ENCODE assay signal across 27 cellular contexts in genomic region chrX:71228063-71228642, GRCh38. TPM values are rescaled to one million over a fixed set of nuclear protein-coding genes. Genes with fewer than 3 reads are reported as not detected.
"Had no signal": no experiment of that assay in that cellular context is flagged by ENCODE, and none has a peak within 500 bp of the region (broad histone marks: within the 10 kb centered on the region; RNA-seq: fewer than 3 reads in every experiment).

No MANE protein-coding gene starts in this region.

- H3K4me1 Mint-ChIP-seq: activated CD4-positive, alpha-beta memory T cell treated with anti-CD3 and anti-CD28 coated beads, Interleukin-2, amount 10 ng/mL, durations not matched to agents 7 days and 5 days; activated CD4-positive, alpha-beta T cell treated with anti-CD3 and anti-CD28 coated beads, Interleukin-2, amount 10 ng/mL, durations not matched to agents 24 days and 14 days; activated naive CD8-positive, alpha-beta T cell treated with anti-CD3 and anti-CD28 coated beads, Interleukin-2, amount 50 U/mL, for 24 hours; natural killer cell; stimulated activated memory B cell treated with anti-CD40 and anti-IgM and Interleukin-4, amounts not matched to agents 10 μg/mL and 1 μg/mL and 100 μg/mL, for 72 hours; T-helper 17 cell had no signal

- ATAC-seq: activated CD4-positive, CD25-positive, alpha-beta regulatory T cell treated with anti-CD3 and anti-CD28 coated beads, Interleukin-2, amount 50 U/mL, for 24 hours; activated naive CD8-positive, alpha-beta T cell treated with anti-CD3 and anti-CD28 coated beads, Interleukin-2, amount 50 U/mL, for 24 hours; heart right ventricle; left lung; natural killer cell; pancreas; sciatic nerve; stimulated activated memory B cell treated with anti-CD40 and anti-IgM and Interleukin-4, amounts not matched to agents 10 μg/mL and 1 μg/mL and 100 μg/mL, for 72 hours; T-helper 17 cell had no signal

- H3K4me2 ChIP-seq: smooth muscle cell had no signal

- H3K27me3 Mint-ChIP-seq: activated CD4-positive, alpha-beta memory T cell treated with anti-CD3 and anti-CD28 coated beads, Interleukin-2, amount 10 ng/mL, durations not matched to agents 7 days and 5 days; activated naive CD8-positive, alpha-beta T cell treated with anti-CD3 and anti-CD28 coated beads, Interleukin-2, amount 50 U/mL, for 24 hours; T-helper 17 cell had no signal

- H3K4me3 Mint-ChIP-seq: activated CD4-positive, alpha-beta memory T cell treated with anti-CD3 and anti-CD28 coated beads, Interleukin-2, amount 10 ng/mL, durations not matched to agents 7 days and 5 days; activated CD4-positive, alpha-beta T cell treated with anti-CD3 and anti-CD28 coated beads, Interleukin-2, amount 10 ng/mL, durations not matched to agents 24 days and 14 days; activated naive CD8-positive, alpha-beta T cell treated with anti-CD3 and anti-CD28 coated beads, Interleukin-2, amount 50 U/mL, for 24 hours; natural killer cell; stimulated activated memory B cell treated with anti-CD40 and anti-IgM and Interleukin-4, amounts not matched to agents 10 μg/mL and 1 μg/mL and 100 μg/mL, for 72 hours; T-helper 17 cell had no signal

- H3K27ac ChIP-seq: heart right ventricle, left lung, neutrophil, pancreas, stomach, suprapubic skin, tibial nerve had no signal

- H3K9me3 Mint-ChIP-seq: activated CD4-positive, alpha-beta memory T cell treated with anti-CD3 and anti-CD28 coated beads, Interleukin-2, amount 10 ng/mL, durations not matched to agents 7 days and 5 days; activated CD4-positive, alpha-beta T cell treated with anti-CD3 and anti-CD28 coated beads, Interleukin-2, amount 10 ng/mL, durations not matched to agents 24 days and 14 days; activated naive CD8-positive, alpha-beta T cell treated with anti-CD3 and anti-CD28 coated beads, Interleukin-2, amount 50 U/mL, for 24 hours; natural killer cell; stimulated activated memory B cell treated with anti-CD40 and anti-IgM and Interleukin-4, amounts not matched to agents 10 μg/mL and 1 μg/mL and 100 μg/mL, for 72 hours had no signal

- H3K9me3 ChIP-seq: heart right ventricle, left lung, neutrophil, pancreas, stomach, suprapubic skin, tibial nerve had no signal

- FAIRE-seq: endometrium, keratinocyte, pancreas had no signal

- DNase-seq: activated CD4-positive, alpha-beta memory T cell treated with anti-CD3 and anti-CD28 coated beads, Interleukin-2, amount 10 ng/mL, durations not matched to agents 7 days and 5 days; activated CD4-positive, alpha-beta T cell treated with anti-CD3 and anti-CD28 coated beads, Interleukin-2, amount 10 ng/mL, durations not matched to agents 24 days and 14 days; activated gamma-delta T cell; activated naive CD4-positive, alpha-beta T cell treated with anti-CD3 and anti-CD28 coated beads, Interleukin-2, amount 50 U/mL, for 16 hours; activated T-cell treated with anti-CD3 and anti-CD28 coated beads for 4 hours; cortex of kidney; heart right ventricle; left lung; natural killer cell; pancreas; stimulated activated CD4-positive, alpha-beta T cell treated with anti-CD3 and anti-CD28 coated beads, Interleukin-15, amount 100 ng/mL, for 24 hours; stomach; T-helper 17 cell had no signal

- H3K27me3 ChIP-seq: left lung, neutrophil, pancreas, stomach, suprapubic skin had no signal

- H3K36me3 ChIP-seq: heart right ventricle, left lung, neutrophil, pancreas, stomach, suprapubic skin, tibial nerve had no signal

- H3K36me3 Mint-ChIP-seq: natural killer cell; stimulated activated memory B cell treated with anti-CD40 and anti-IgM and Interleukin-4, amounts not matched to agents 10 μg/mL and 1 μg/mL and 100 μg/mL, for 72 hours had no signal

- H3K27ac Mint-ChIP-seq: activated CD4-positive, alpha-beta memory T cell treated with anti-CD3 and anti-CD28 coated beads, Interleukin-2, amount 10 ng/mL, durations not matched to agents 7 days and 5 days; activated CD4-positive, alpha-beta T cell treated with anti-CD3 and anti-CD28 coated beads, Interleukin-2, amount 10 ng/mL, durations not matched to agents 24 days and 14 days; activated naive CD8-positive, alpha-beta T cell treated with anti-CD3 and anti-CD28 coated beads, Interleukin-2, amount 50 U/mL, for 24 hours; natural killer cell; stimulated activated memory B cell treated with anti-CD40 and anti-IgM and Interleukin-4, amounts not matched to agents 10 μg/mL and 1 μg/mL and 100 μg/mL, for 72 hours; T-helper 17 cell had no signal

- H3K4me1 ChIP-seq: heart right ventricle, left lung, stomach, suprapubic skin, tibial nerve had no signal

- H3K4me3 ChIP-seq: heart right ventricle, left lung, pancreas, smooth muscle cell, stomach, suprapubic skin, tibial nerve had no signal

RNA-seq across cellular contexts. Expression of gene GJB1, which starts 5.1 kb away (rescaled TPM):
- total RNA-seq: activated CD4-positive, alpha-beta memory T cell treated with anti-CD3 and anti-CD28 coated beads, Interleukin-2, amount 10 ng/mL, durations not matched to agents 7 days and 5 days; activated CD4-positive, alpha-beta T cell treated with anti-CD3 and anti-CD28 coated beads, Interleukin-2, amount 10 ng/mL, durations not matched to agents 24 days and 14 days; cerebellum; fibroblast of villous mesenchyme; heart right ventricle; lung microvascular endothelial cell; natural killer cell; pulmonary artery endothelial cell; smooth muscle cell; T-helper 17 cell had no signal
- polyA plus RNA-seq: heart right ventricle, keratinocyte, smooth muscle cell had no signal
